In the genomic region with DNA sequence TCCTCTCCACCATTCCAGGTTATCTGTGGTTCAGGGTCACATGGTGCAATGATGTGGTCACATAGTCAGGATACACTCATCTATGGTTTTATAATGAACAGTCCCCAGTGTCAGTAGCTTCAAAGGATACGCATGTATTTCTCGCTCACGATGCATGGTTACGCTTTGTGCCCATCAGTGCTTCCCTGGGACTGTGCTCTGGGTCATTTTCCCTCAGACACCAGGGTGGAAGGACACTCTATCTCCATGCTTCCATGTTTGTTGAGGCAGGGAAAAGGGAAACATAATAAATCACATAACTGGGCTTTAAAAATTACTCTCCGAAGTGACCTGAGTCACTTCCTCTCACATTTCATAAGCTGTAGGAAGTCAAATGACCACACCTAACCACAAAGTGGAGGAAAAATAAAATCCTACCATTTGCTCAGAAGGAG, we compare ENCODE assay signal across 14 cellular contexts.
A peak's percentile ranks its signal among the peaks of the same experiment; 100 is the strongest.
DNase-seq lines count a peak whose midpoint lies in the region; ATAC-seq and TF ChIP-seq lines count a peak whose summit lies in the region.
"Had no signal": no experiment of that assay in that cellular context is flagged by ENCODE, and none has a peak within 500 bp of the region (broad histone marks: within the 10 kb centered on the region; RNA-seq: fewer than 3 reads in every experiment).

No MANE protein-coding gene starts in this region.

- no peak overlapping the region for H2BK12ac ChIP-seq in neuronal stem cell (ENCODE audit: low read length)

- H2AFZ ChIP-seq in neuronal stem cell (ENCODE audit: low read length) = no peak overlapping the region

- H3K4me1 ChIP-seq in BLaER1 treated with 17β-estradiol and CSF1 and Interleukin-3, amounts not matched to agents 10 nM and 100 nM = peaks cover 19 to 51% (median 22%) of the 10 kb centered on the region in 10 experiments
- H3K4me1 ChIP-seq in neuronal stem cell (ENCODE audit: control insufficient read depth in 2 of 2, insufficient read depth in 1 of 2, low read depth in 1 of 2, low read length in 2 of 2) = peaks cover 0 to 2% of the 10 kb centered on the region in 2 donors

- TF ChIP-seq CTCF in astrocyte of the spinal cord (IDR thresholded peaks at IDR 0.05; ENCODE audit: low read depth, low read length) = no peak

- no peak overlapping the region for H3K18ac ChIP-seq in neuronal stem cell (ENCODE audit: low read length)

- no peak overlapping the region for H4K8ac ChIP-seq in neuronal stem cell (ENCODE audit: low read depth, low read length)

- H2BK5ac ChIP-seq in neuronal stem cell (ENCODE audit: low read length) = no peak overlapping the region

- H4K20me1 ChIP-seq in BLaER1 treated with 17β-estradiol and CSF1 and Interleukin-3, amounts not matched to agents 10 nM and 100 nM = no peaks in the 10 kb centered on the region

- H2BK120ac ChIP-seq in neuronal stem cell (ENCODE audit: low read depth, low read length) = no peak overlapping the region

- in situ Hi-C loops in astrocyte of the spinal cord (cut with HindIII; ENCODE audit: low sequenced_read_pairs) = no loop called here

- no CpG with 5 or more reads among the region's 5 CpGs for WGBS in neuronal stem cell (ENCODE audit: extremely low coverage in 2 of 2, insufficient read length in 2 of 2, insufficient replicate concordance in 1 of 2), 2 donors

- no peak overlapping the region for H2AK5ac ChIP-seq in neuronal stem cell (ENCODE audit: low read depth, low read length)

- H3K79me1 ChIP-seq in neuronal stem cell (ENCODE audit: low read depth, low read length) = no peaks in the 10 kb centered on the region

- no peak overlapping the region for H4K91ac ChIP-seq in neuronal stem cell (ENCODE audit: low read depth, low read length, poor library complexity)

- peak overlapping the region in 5 of 11 experiments; percentile 5 to 63 (median 34); a peak in 8 of 22 replicates for H3K27ac ChIP-seq in BLaER1 treated with 17β-estradiol and CSF1 and Interleukin-3, amounts not matched to agents 10 nM and 100 nM
- no peak overlapping the region for H3K27ac ChIP-seq in neuronal stem cell (replicated peaks; ENCODE audit: low read length)
- H3K27ac ChIP-seq: SK-N-MC had no signal

- H3K23ac ChIP-seq in neuronal stem cell (ENCODE audit: low read depth, low read length, poor library complexity) = no peak overlapping the region

- no peaks in the 10 kb centered on the region for H3K36me3 ChIP-seq in BLaER1 treated with 17β-estradiol and CSF1 and Interleukin-3, amounts not matched to agents 10 nM and 100 nM
- H3K36me3 ChIP-seq in neuronal stem cell (replicated peaks in 1 of 2; ENCODE audit: control insufficient read depth in 2 of 2, insufficient read depth in 2 of 2, low read length in 2 of 2) = no peaks in the 10 kb centered on the region

- peaks cover 2 to 12% (median 11%) of the 10 kb centered on the region in 11 experiments; a peak in 19 of 22 replicates for H3K9me3 ChIP-seq in BLaER1 treated with 17β-estradiol and CSF1 and Interleukin-3, amounts not matched to agents 10 nM and 100 nM (replicated peaks in 1 of 11)
- H3K9me3 ChIP-seq in neuronal stem cell (replicated peaks in 1 of 2; ENCODE audit: control insufficient read depth in 2 of 2, insufficient read depth in 1 of 2, low read depth in 1 of 2, low read length in 2 of 2) = no peaks in the 10 kb centered on the region

- peak overlapping the region in 1 of 11 experiments; percentile 13; a peak in 1 of 22 replicates for H3K9ac ChIP-seq in BLaER1 treated with 17β-estradiol and CSF1 and Interleukin-3, amounts not matched to agents 10 nM and 100 nM
- H3K9ac ChIP-seq in neuronal stem cell (ENCODE audit: low read depth, low read length, poor library complexity) = no peak overlapping the region

- ATAC-seq in HG03108 (IDR thresholded peaks at IDR 0.05; ENCODE audit: unreplicated experiment) = no peak

- no peak overlapping the region for H2BK15ac ChIP-seq in neuronal stem cell (ENCODE audit: low read length)

- peak overlapping the region in 1 of 10 experiments; percentile 3; a peak in 1 of 20 replicates for H3K4me3 ChIP-seq in BLaER1 treated with 17β-estradiol and CSF1 and Interleukin-3, amounts not matched to agents 10 nM and 100 nM
- H3K4me3 ChIP-seq in astrocyte of the spinal cord (ENCODE audit: low read depth, low read length) = no peak overlapping the region
- no peak overlapping the region for H3K4me3 ChIP-seq in neuronal stem cell (ENCODE audit: low read length in 2 of 2)
- H3K4me3 ChIP-seq: SK-N-MC had no signal

- H3K14ac ChIP-seq in neuronal stem cell (ENCODE audit: low read length) = no peak overlapping the region

- no peak overlapping the region for H3K4ac ChIP-seq in neuronal stem cell (ENCODE audit: low read length)

- H3K4me2 ChIP-seq in BLaER1 treated with 17β-estradiol and CSF1 and Interleukin-3, amounts not matched to agents 10 nM and 100 nM = peak overlapping the region; percentile 11 to 79 (median 69); a peak in 20 of 22 replicates
- H3K4me2 ChIP-seq in neuronal stem cell (ENCODE audit: insufficient read depth, low read length, poor library complexity, severe bottlenecking) = no peak overlapping the region

- DNase-seq in LHCN-M2 (ENCODE audit: low read depth) (peak; percentile 3), astrocyte of the spinal cord (ENCODE audit: low read depth, low spot score) (peak; percentile 63), kidney glomerular epithelial cell (lab: John Stamatoyannopoulos, UW) (peak; percentile 20), inferior parietal cortex (ENCODE audit: extremely low spot score) (no peak), neuronal stem cell (ENCODE audit: low spot score) (no peak), NCI-H146 (lab: John Stamatoyannopoulos, UW) (no peak)
- DNase-seq: activated T-cell treated with anti-CD3 and anti-CD28 coated beads, Interleukin-2, amount 50 U/mL, for 1 hour; islet precursor cell; NCI-H2171 treated with DMSO at 0.1 percent for 48 hours; posterior cingulate gyrus; stimulated activated CD4-positive, alpha-beta T cell treated with anti-CD3 and anti-CD28 coated beads, Interleukin-15, amount 100 ng/mL, for 24 hours had no signal

- H3K27me3 ChIP-seq in BLaER1 treated with 17β-estradiol and CSF1 and Interleukin-3, amounts not matched to agents 10 nM and 100 nM = no peaks in the 10 kb centered on the region
- no peaks in the 10 kb centered on the region for H3K27me3 ChIP-seq in neuronal stem cell (ENCODE audit: control insufficient read depth in 3 of 3, insufficient read depth in 3 of 3, low read depth in 1 of 3, low read length in 3 of 3)

Comparison
In these comparisons a context has a peak if more than half of its experiments do, and no peak if none do; other contexts are left out.
1. DNase-seq: peak in LHCN-M2 (single experiment), astrocyte of the spinal cord (single experiment) and kidney glomerular epithelial cell (single experiment); none in inferior parietal cortex (single experiment), neuronal stem cell (single experiment) and NCI-H146 (single experiment).